8 cellular contexts compared by ENCODE assay signal in genomic region chr1:40532844-40533424, GRCh38. TPM values are rescaled to one million over a fixed set of nuclear protein-coding genes. Genes with fewer than 3 reads are reported as not detected.
DNase-seq lines count a peak whose midpoint lies in the region; ATAC-seq, FAIRE-seq and TF ChIP-seq lines count a peak whose summit lies in the region.

No MANE protein-coding gene starts in this region.

- BruUV-seq in IMR-90 (replicated peaks; lab: Mats Ljungman, UMichigan) (no TSS peak), GM12878 (replicated peaks; lab: Mats Ljungman, UMichigan) (no TSS peak)

- H3K9me3 ChIP-seq in IMR-90 (ENCODE audit: control insufficient read depth, insufficient read depth, low read length) (no peaks in the 10 kb centered on the region), GM12878 (replicated peaks; ENCODE audit: control insufficient read depth, insufficient read depth, low read length) (no peaks in the 10 kb centered on the region; the same call in 2 of the 3 replicates), left lung (no peaks in the 10 kb centered on the region)

- SMC1A ChIA-PET in GM12878 (lab: Charles Lee; ENCODE audit: uncharacterized antibody, unreplicated experiment): interaction anchor here (0.6 to 2.3 kb wide), 31 partner anchors 8 to 564 kb away, joined by 3 to 9 read pairs (median 4); partner anchors contain the start of genes EXO5, SMAP2 and ZFP69B

- in situ Hi-C loops in IMR-90 (cut with MboI; ENCODE audit: low sequenced_read_pairs) (no loop called here), GM12878 (cut with MboI) (no loop called here)

- TF ChIP-seq RAD21 in IMR-90 (IDR thresholded peaks at IDR 0.05; ENCODE audit: low read length): peak; percentile 30; the same call in 1 of the 2 replicates
- peak; percentile 52 for TF ChIP-seq RAD21 in GM12878 (IDR thresholded peaks at IDR 0.05; ENCODE audit: insufficient read depth, low read depth, low read length)

- H3K4me3 ChIP-seq in IMR-90 (ENCODE audit: insufficient read depth, low read depth, low read length): no peak overlapping the region
- H3K4me3 ChIP-seq in GM12878: peak overlapping the region; percentile 71; the same call in 1 of the 2 replicates
- no peak overlapping the region for H3K4me3 ChIP-seq in left lung

- H3K36me3 ChIP-seq in IMR-90 (ENCODE audit: control insufficient read depth, insufficient read depth, low read length): no peaks in the 10 kb centered on the region
- no peaks in the 10 kb centered on the region for H3K36me3 ChIP-seq in GM12878 (ENCODE audit: control insufficient read depth in 2 of 2, insufficient read depth in 2 of 2, low read length in 1 of 2)
- peaks cover 0 to 11% of the 10 kb centered on the region in 2 donors for H3K36me3 ChIP-seq in left lung

- POLR2A ChIA-PET in IMR-90 (lab: Charles Lee; ENCODE audit: unreplicated experiment): no interaction called here
- POLR2A ChIA-PET in GM12878 (lab: Charles Lee): interaction anchor here (1.0 to 1.6 kb wide), 3 partner anchors 82 to 371 kb away, joined by 3 to 4 read pairs (median 3); partner anchors contain the start of genes NFYC and ZFP69B

- no peak overlapping the region for H2AK5ac ChIP-seq in IMR-90 (ENCODE audit: low read depth, low read length)

- H3K18ac ChIP-seq in IMR-90 (ENCODE audit: low read depth, low read length): no peak overlapping the region

- H3K9ac ChIP-seq in IMR-90 (ENCODE audit: low read depth, low read length) (no peak overlapping the region), GM12878 (ENCODE audit: control insufficient read depth, insufficient read depth, low read length) (no peak overlapping the region; the same call in 1 of the 2 replicates)

- no peak overlapping the region for H4K8ac ChIP-seq in IMR-90 (ENCODE audit: low read depth in 2 of 2, low read length in 2 of 2)

- no peaks in the 10 kb centered on the region for H3K9me1 ChIP-seq in IMR-90 (ENCODE audit: insufficient read depth, low read length)

- TF ChIP-seq POLR2A in IMR-90 (IDR thresholded peaks at IDR 0.05; ENCODE audit: low read depth, low read length) (no peak), GM12878 (IDR thresholded peaks at IDR 0.05; ENCODE audit: low read depth, low read length) (no peak)

- H2BK15ac ChIP-seq in IMR-90 (ENCODE audit: low read depth, low read length): no peak overlapping the region

- H3K27ac ChIP-seq in IMR-90 (ENCODE audit: insufficient read depth, low read length): no peak overlapping the region
- H3K27ac ChIP-seq in GM12878 (ENCODE audit: control insufficient read depth, insufficient read depth): no peak overlapping the region
- H3K27ac ChIP-seq in left lung: no peak overlapping the region

- no peak for TF ChIP-seq EP300 in GM12878 (IDR thresholded peaks at IDR 0.05; ENCODE audit: borderline replicate concordance in 1 of 2, control insufficient read depth in 1 of 2, low read depth in 2 of 2, low read length in 2 of 2)

- peaks cover 5% of the 10 kb centered on the region for H3K27me3 Mint-ChIP-seq in type B pancreatic cell

- peak overlapping the region; percentile 99 for H3K4me3 Mint-ChIP-seq in type B pancreatic cell

- peak; percentile 15 for DNase-seq in activated gamma-delta T cell treated with Interleukin-2 at 50 U/mL for 16 hours
- DNase-seq in activated gamma-delta T cell (lab: John Stamatoyannopoulos, UW): no peak
- DNase-seq in IMR-90: peak; percentile 55
- DNase-seq in OCI-M1 (lab: John Stamatoyannopoulos, UW): peak; percentile 86
- peak; percentile 45 for DNase-seq in GM12878 (ENCODE audit: low read depth, low spot score)
- no peak for DNase-seq in left lung
- DNase-seq in type B pancreatic cell (ENCODE audit: extremely low spot score, unreplicated experiment): no peak

- H3K36me3 Mint-ChIP-seq in type B pancreatic cell: peaks cover 6% of the 10 kb centered on the region

- FAIRE-seq in GM12878 (lab: Jason Lieb, UNC): peak; percentile 77

- intact Hi-C loops in IMR-90 (cut with micrococcal nuclease) (loop anchor here (5.0 to 10.0 kb wide), 2 partner anchors 132 to 319 kb away; partner anchors contain the start of gene RIMS3), GM12878 (cut with micrococcal nuclease; ENCODE audit: unreplicated experiment) (loop anchor here (2.0 to 5.0 kb wide), 2 partner anchors 318 to 419 kb away; no protein-coding TSS in a partner anchor), left lung (cut with DNase I) (no loop called here)

- H3K27ac Mint-ChIP-seq in type B pancreatic cell: no peak overlapping the region

- ATAC-seq in IMR-90 (ENCODE audit: low read depth) (peak; percentile 39; the same call in 1 of the 2 replicates), GM12878 (peak; percentile 80), left lung (peak; percentile 52), GM18520 (IDR thresholded peaks at IDR 0.05; ENCODE audit: unreplicated experiment) (no peak)

- H2AK9ac ChIP-seq in IMR-90 (replicated peaks; ENCODE audit: low read depth, low read length, poor library complexity): no peak overlapping the region

- H4K91ac ChIP-seq in IMR-90 (ENCODE audit: insufficient read depth, low read depth, low read length): no peak overlapping the region

- RAD21 ChIA-PET in GM12878 (lab: Charles Lee; ENCODE audit: unreplicated experiment): interaction anchor here (0.6 to 2.1 kb wide), 12 partner anchors 24 to 418 kb away, joined by 3 to 10 read pairs (median 5); partner anchors contain the start of genes EXO5, NFYC and ZFP69B

- H3K4ac ChIP-seq in IMR-90 (ENCODE audit: low read depth, low read length): no peak overlapping the region

- peaks cover 8% of the 10 kb centered on the region for H3K9me3 Mint-ChIP-seq in type B pancreatic cell

- H3K56ac ChIP-seq in IMR-90 (ENCODE audit: extremely low read depth, insufficient read depth, low read length): no peak overlapping the region

- TF ChIP-seq CTCF in IMR-90 (conservative IDR thresholded peaks at IDR 0.05; ENCODE audit: low read depth, low read length) (peak; percentile 47), GM12878 (IDR thresholded peaks at IDR 0.05 in 2 of 3, conservative IDR thresholded peaks at IDR 0.05 in 1 of 3; ENCODE audit: control insufficient read depth in 2 of 3, extremely low read depth in 1 of 3, insufficient read depth in 1 of 3, low read depth in 3 of 3, low read length in 3 of 3) (peak; percentile 65 to 75 (median 74)), left lung (IDR thresholded peaks at IDR 0.05) (peak; percentile 48 to 50), type B pancreatic cell (conservative IDR thresholded peaks at IDR 0.05) (peak; percentile 76)

- H4K5ac ChIP-seq in IMR-90 (ENCODE audit: low read depth, low read length): no peak overlapping the region

- peaks cover 22% of the 10 kb centered on the region for H3K4me1 Mint-ChIP-seq in type B pancreatic cell (ENCODE audit: unreplicated experiment)

- CTCF ChIA-PET in IMR-90 (lab: Yijun Ruan, JAX): interaction anchor here (0.6 to 2.3 kb wide), 10 partner anchors 12 to 420 kb away, joined by 3 to 8 read pairs (median 4); no protein-coding TSS in a partner anchor
- CTCF ChIA-PET in GM12878 (lab: Yijun Ruan, JAX): interaction anchor here (0.5 to 3.4 kb wide), 61 partner anchors 10 to 1162 kb away, joined by 3 to 38 read pairs (median 6); partner anchors contain the start of genes EXO5, NFYC, ZFP69 and ZFP69B

- H3K27me3 ChIP-seq in IMR-90 (ENCODE audit: control insufficient read depth, insufficient read depth, low read length): no peaks in the 10 kb centered on the region
- no peaks in the 10 kb centered on the region for H3K27me3 ChIP-seq in GM12878 (replicated peaks in 1 of 2; ENCODE audit: control insufficient read depth in 2 of 2, insufficient read depth in 2 of 2, low read length in 1 of 2)
- no peaks in the 10 kb centered on the region for H3K27me3 ChIP-seq in left lung

- H3K79me2 ChIP-seq in GM12878 (ENCODE audit: control insufficient read depth, insufficient read depth, low read length): peaks cover 3% of the 10 kb centered on the region

- no peak overlapping the region for H2BK120ac ChIP-seq in IMR-90 (ENCODE audit: low read depth, low read length)

- H3K4me1 ChIP-seq in IMR-90 (ENCODE audit: control insufficient read depth, insufficient read depth, low read length) (no peaks in the 10 kb centered on the region), GM12878 (ENCODE audit: control insufficient read depth, insufficient read depth, low read length) (peaks cover 6% of the 10 kb centered on the region), left lung (peaks cover 3 to 20% of the 10 kb centered on the region in 2 donors)

- no peak overlapping the region for H3K23ac ChIP-seq in IMR-90 (ENCODE audit: low read depth, low read length)

- H3K79me1 ChIP-seq in IMR-90 (ENCODE audit: low read depth in 1 of 2, low read length in 2 of 2): peaks cover 0 to 7% of the 10 kb centered on the region in 2 experiments; a peak in 2 of 4 replicates

- H2AFZ ChIP-seq in IMR-90 (replicated peaks; ENCODE audit: low read length, poor library complexity) (no peak overlapping the region), GM12878 (ENCODE audit: control insufficient read depth, low read depth, low read length) (no peak overlapping the region)

- H3K4me2 ChIP-seq in IMR-90 (ENCODE audit: low read depth, low read length) (no peak overlapping the region), GM12878 (ENCODE audit: control insufficient read depth, insufficient read depth) (peak overlapping the region; percentile 99)

- H4K20me1 ChIP-seq in IMR-90 (ENCODE audit: insufficient read depth, low read length) (no peaks in the 10 kb centered on the region), GM12878 (ENCODE audit: control insufficient read depth, insufficient read depth) (no peaks in the 10 kb centered on the region)

- H3K14ac ChIP-seq in IMR-90 (replicated peaks; ENCODE audit: low read depth, low read length): no peak overlapping the region

- no peak overlapping the region for H2BK5ac ChIP-seq in IMR-90 (ENCODE audit: low read depth, low read length, poor library complexity, severe bottlenecking)

- no peak overlapping the region for H2BK20ac ChIP-seq in IMR-90 (ENCODE audit: low read depth, low read length)

- dilution Hi-C loops in IMR-90 (cut with HindIII; ENCODE audit: low sequenced_read_pairs, unreplicated experiment): no loop called here

RNA-seq across cellular contexts. Expression of gene ZNF684, which starts 1.5 kb away (rescaled TPM):
- total RNA-seq in IMR-90 (2012; rRNA removed) (4.1 and 5.0 TPM in 2 replicates), GM12878 (2014; rRNA removed) (4.7 and 6.5 TPM in 2 replicates), GM12878 (2014; rRNA removed; fragmentation: Illumina TruSeq; extraction: Trizol) (6.0 and 6.8 TPM in 2 replicates), GM12878 (2021) (3.4 and 6.2 TPM in 2 replicates), left lung (1 to 10 TPM; 3.7 to 3.8 TPM), type B pancreatic cell (ENCODE audit: low replicate concordance) (3.1 and 3.3 TPM in 2 replicates)
- polyA plus RNA-seq in IMR-90 (2012; rRNA removed) (1.4 and 1.8 TPM in 2 replicates), GM12878 (2011; rRNA removed) (4.5 and 4.9 TPM in 2 replicates), GM12878 (2014; fragmentation: Illumina TruSeq; extraction: Trizol) (6.5 and 7.0 TPM in 2 replicates), GM12878 (2014; fragmentation: Nextera tagmentation; extraction: Ambion mirVana) (1 to 10 TPM; 5.9 to 6.2 TPM), GM12878 (2014; rRNA removed) (3.8 and 4.3 TPM in 2 replicates), GM12878 (2016; fragmentation: Nextera tagmentation; extraction: Ambion mirVana) (1 to 10 TPM; 5.7 to 6.7 TPM)
- polyA plus RNA-seq in IMR-90 (2012; cell fraction: cytosol; rRNA removed): 0.37 and 1.4 TPM in 2 replicates
- 0.63 and 4.1 TPM in 2 replicates for polyA plus RNA-seq in IMR-90 (2012; cell fraction: nucleus; rRNA removed; ENCODE audit: low replicate concordance)
- total RNA-seq in GM12878 (2013; cell fraction: nucleolus; rRNA removed): 6.7 and 8.8 TPM in 2 replicates
- polyA plus RNA-seq in GM12878 (2011; ENCODE audit: low read depth): 3.1 TPM
- 3.1 TPM in 2 replicates for polyA plus RNA-seq in GM12878 (2011; cell fraction: cytosol; rRNA removed)
- polyA plus RNA-seq in GM12878 (2011; cell fraction: nucleus; rRNA removed): 3.2 and 3.8 TPM in 2 replicates
- 2.3 and 2.8 TPM in 2 replicates for polyA plus RNA-seq in GM12878 (2012)
- 3.5 and 5.3 TPM in 2 replicates for polyA minus RNA-seq in GM12878 (2011; rRNA and poly(A)+ RNA removed)
- polyA minus RNA-seq in GM12878 (2011; cell fraction: cytosol; rRNA and poly(A)+ RNA removed): 1.7 and 2.0 TPM in 2 replicates
- 1.6 and 4.5 TPM in 2 replicates for polyA minus RNA-seq in GM12878 (2011; cell fraction: nucleus; rRNA and poly(A)+ RNA removed)

RNA-seq across cellular contexts. Expression of gene EXO5, which starts 24.4 kb away (rescaled TPM):
- total RNA-seq in IMR-90 (2012; rRNA removed) (11.1 and 13.1 TPM in 2 replicates), GM12878 (2014; rRNA removed) (8.6 and 9.9 TPM in 2 replicates), GM12878 (2014; rRNA removed; fragmentation: Illumina TruSeq; extraction: Trizol) (8.1 and 8.7 TPM in 2 replicates), GM12878 (2021) (6.1 and 6.5 TPM in 2 replicates), left lung (1 to 10 TPM; 8.2 to 8.5 TPM), type B pancreatic cell (ENCODE audit: low replicate concordance) (10.9 and 14.3 TPM in 2 replicates)
- polyA plus RNA-seq in IMR-90 (2012; rRNA removed) (6.5 and 7.8 TPM in 2 replicates), GM12878 (2011; rRNA removed) (8.5 and 10.6 TPM in 2 replicates), GM12878 (2014; fragmentation: Illumina TruSeq; extraction: Trizol) (8.9 and 13.2 TPM in 2 replicates), GM12878 (2014; fragmentation: Nextera tagmentation; extraction: Ambion mirVana) (1 to 10 TPM; 2.1 to 3.7 TPM), GM12878 (2014; rRNA removed) (6.5 and 8.8 TPM in 2 replicates), GM12878 (2016; fragmentation: Nextera tagmentation; extraction: Ambion mirVana) (10 to 100 TPM in 1 of 2 experiments, 1 to 10 TPM in 1; 7.6 to 10.1 TPM)
- 2.3 and 4.0 TPM in 2 replicates for polyA plus RNA-seq in IMR-90 (2012; cell fraction: cytosol; rRNA removed)
- 2.9 and 10.4 TPM in 2 replicates for polyA plus RNA-seq in IMR-90 (2012; cell fraction: nucleus; rRNA removed; ENCODE audit: low replicate concordance)
- total RNA-seq in GM12878 (2013; cell fraction: nucleolus; rRNA removed): 13.3 and 17.7 TPM in 2 replicates
- 12.1 TPM for polyA plus RNA-seq in GM12878 (2011; ENCODE audit: low read depth)
- 4.7 and 5.3 TPM in 2 replicates for polyA plus RNA-seq in GM12878 (2011; cell fraction: cytosol; rRNA removed)
- polyA plus RNA-seq in GM12878 (2011; cell fraction: nucleus; rRNA removed): 8.5 and 8.7 TPM in 2 replicates
- 6.5 and 7.9 TPM in 2 replicates for polyA plus RNA-seq in GM12878 (2012)
- polyA minus RNA-seq in GM12878 (2011; rRNA and poly(A)+ RNA removed): 8.3 and 9.0 TPM in 2 replicates
- 2.9 and 4.0 TPM in 2 replicates for polyA minus RNA-seq in GM12878 (2011; cell fraction: cytosol; rRNA and poly(A)+ RNA removed)
- polyA minus RNA-seq in GM12878 (2011; cell fraction: nucleus; rRNA and poly(A)+ RNA removed): 5.1 and 7.1 TPM in 2 replicates

RNA-seq across cellular contexts. Expression of gene ZFP69, which starts 55.8 kb away (rescaled TPM):
- total RNA-seq in IMR-90 (2012; rRNA removed) (1.6 and 2.5 TPM in 2 replicates), GM12878 (2014; rRNA removed) (3.7 and 4.3 TPM in 2 replicates), GM12878 (2014; rRNA removed; fragmentation: Illumina TruSeq; extraction: Trizol) (6.2 and 6.4 TPM in 2 replicates), GM12878 (2021) (4.3 and 4.4 TPM in 2 replicates), left lung (1 to 10 TPM; 2.9 to 3.8 TPM), type B pancreatic cell (ENCODE audit: low replicate concordance) (2.2 and 5.1 TPM in 2 replicates)
- polyA plus RNA-seq in IMR-90 (2012; rRNA removed) (1.2 TPM in 2 replicates), GM12878 (2011; rRNA removed) (1.9 and 3.3 TPM in 2 replicates), GM12878 (2014; fragmentation: Illumina TruSeq; extraction: Trizol) (6.0 and 6.6 TPM in 2 replicates), GM12878 (2014; fragmentation: Nextera tagmentation; extraction: Ambion mirVana) (1 to 10 TPM; 2.1 to 2.8 TPM), GM12878 (2014; rRNA removed) (3.7 and 4.5 TPM in 2 replicates), GM12878 (2016; fragmentation: Nextera tagmentation; extraction: Ambion mirVana) (1 to 10 TPM; 3.6 TPM)
- polyA plus RNA-seq in IMR-90 (2012; cell fraction: cytosol; rRNA removed): 0.54 and 0.83 TPM in 2 replicates
- polyA plus RNA-seq in IMR-90 (2012; cell fraction: nucleus; rRNA removed; ENCODE audit: low replicate concordance): 0.74 and 2.2 TPM in 2 replicates
- 6.6 and 8.2 TPM in 2 replicates for total RNA-seq in GM12878 (2013; cell fraction: nucleolus; rRNA removed)
- 1.8 TPM for polyA plus RNA-seq in GM12878 (2011; ENCODE audit: low read depth)
- polyA plus RNA-seq in GM12878 (2011; cell fraction: cytosol; rRNA removed): 0.85 and 1.0 TPM in 2 replicates
- 1.1 TPM in 2 replicates for polyA plus RNA-seq in GM12878 (2011; cell fraction: nucleus; rRNA removed)
- 3.0 and 3.5 TPM in 2 replicates for polyA plus RNA-seq in GM12878 (2012)
- 1.0 and 1.2 TPM in 2 replicates for polyA minus RNA-seq in GM12878 (2011; rRNA and poly(A)+ RNA removed)
- 0.53 and 0.62 TPM in 2 replicates for polyA minus RNA-seq in GM12878 (2011; cell fraction: cytosol; rRNA and poly(A)+ RNA removed)
- 0.57 and 0.85 TPM in 2 replicates for polyA minus RNA-seq in GM12878 (2011; cell fraction: nucleus; rRNA and poly(A)+ RNA removed)

Comparison
In these comparisons a context has a peak if more than half of its experiments do, and no peak if none do; other contexts are left out.
1. DNase-seq: peak in activated gamma-delta T cell treated with Interleukin-2 at 50 U/mL for 16 hours (single experiment), IMR-90 (single experiment), OCI-M1 (single experiment) and GM12878 (single experiment); none in activated gamma-delta T cell (single experiment), left lung (0 of 2) and type B pancreatic cell (single experiment).
2. intact Hi-C loops: an anchor here in IMR-90 (5.0 to 10.0 kb wide) and GM12878 (2.0 to 5.0 kb wide); none called in left lung.
3. Peak in every context shown above with its lines, with median percentiles within 50 percentile points of each other: CTCF ChIP-seq.